In the genomic region with DNA sequence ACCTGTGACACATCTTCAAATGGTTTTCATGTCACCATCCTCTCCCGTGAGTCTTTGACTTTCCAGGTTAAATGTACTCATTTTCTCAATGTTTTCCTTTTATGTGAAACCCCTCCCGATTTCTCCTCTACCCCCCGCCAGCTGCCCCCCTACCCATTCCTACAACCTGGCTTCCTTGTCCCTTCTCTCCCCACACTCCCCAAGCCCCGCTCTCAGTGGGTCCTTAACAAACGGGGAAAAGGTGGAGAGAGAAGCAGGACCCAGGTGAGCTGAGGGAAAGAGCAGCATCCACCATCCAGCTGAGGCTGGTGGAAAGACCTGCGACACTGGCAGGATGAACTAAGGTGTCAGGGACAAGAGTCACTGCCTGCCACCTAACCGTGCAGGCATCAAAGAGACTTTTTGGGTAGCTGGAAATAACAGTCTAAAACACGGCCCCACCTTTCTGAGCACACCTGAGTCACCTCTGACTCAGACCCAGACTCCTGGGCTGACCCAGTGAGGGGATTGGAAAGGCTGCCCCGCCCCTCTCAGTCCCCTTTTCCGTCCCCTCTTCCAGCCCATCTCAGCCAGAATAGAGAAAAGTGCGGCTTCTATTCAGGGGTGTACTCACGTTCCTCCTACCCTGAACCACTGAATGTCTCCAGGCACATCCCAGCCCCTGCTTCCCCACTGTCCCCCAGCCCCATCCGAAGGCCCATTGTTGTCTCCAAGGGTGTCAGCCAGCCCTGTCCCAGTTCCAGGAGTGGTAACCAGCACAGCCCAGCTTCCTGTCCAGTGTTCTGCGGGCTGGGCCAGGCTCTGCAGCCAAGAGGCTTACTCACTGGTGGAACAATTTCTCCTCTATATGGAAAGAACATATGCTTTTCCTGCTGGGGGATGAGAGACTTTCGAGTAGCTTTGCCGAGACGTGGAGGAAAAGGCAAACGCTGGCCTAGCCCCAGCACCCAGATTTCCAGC, we compare ENCODE assay signal across 9 cellular contexts. TPM values are rescaled to one million over a fixed set of nuclear protein-coding genes. Genes with fewer than 3 reads are reported as not detected.
DNase-seq lines count a peak whose midpoint lies in the region; ATAC-seq and TF ChIP-seq lines count a peak whose summit lies in the region.
"Had no signal": no experiment of that assay in that cellular context is flagged by ENCODE, and none has a peak within 500 bp of the region (broad histone marks: within the 10 kb centered on the region; RNA-seq: fewer than 3 reads in every experiment).

No MANE protein-coding gene starts in this region.

- no peak for TF ChIP-seq CTCF in Calu3 (IDR thresholded peaks at IDR 0.05; ENCODE audit: unreplicated experiment)

- CTCF ChIA-PET in Calu3 (lab: Charles Lee), result interaction anchor here (0.5 to 1.5 kb wide), 6 partner anchors 10 to 141 kb away, joined by 3 to 5 read pairs (median 4); partner anchors contain the start of genes AEN and ISG20

- H3K27ac Mint-ChIP-seq in Calu3 (ENCODE audit: unreplicated experiment), result peak overlapping the region; percentile 81
- peak overlapping the region; percentile 45 for H3K27ac Mint-ChIP-seq in T-helper 17 cell

- peaks cover 34% of the 10 kb centered on the region for H3K4me1 Mint-ChIP-seq in Calu3 (ENCODE audit: low read depth, unreplicated experiment)
- peaks cover 27% of the 10 kb centered on the region for H3K4me1 Mint-ChIP-seq in T-helper 17 cell

- intact Hi-C loops in Calu3 (cut with micrococcal nuclease; ENCODE audit: unreplicated experiment) (loop anchor here (1.0 to 5.0 kb wide), 3 partner anchors 21 to 238 kb away; partner anchors contain the start of genes AEN and HAPLN3), sciatic nerve (cut with DNase I) (no loop called here)

- DNase-seq in Calu3 (peak; percentile 51), T-helper 17 cell (no peak), fibroblast of gingiva (ENCODE audit: low read depth) (peak; percentile 56), sciatic nerve (ENCODE audit: low spot score) (peak; percentile 56), UCSD-AML1 (lab: John Stamatoyannopoulos, UW; ENCODE audit: unreplicated experiment) (no peak)
- DNase-seq: NCI-H2081 treated with DMSO at 0.1 percent for 48 hours had no signal

- H3K9me3 ChIP-seq in T-helper 17 cell (ENCODE audit: control insufficient read depth, low read length, poor library complexity, severe bottlenecking), result no peaks in the 10 kb centered on the region

- peaks cover 17% of the 10 kb centered on the region for H3K36me3 Mint-ChIP-seq in Calu3 (ENCODE audit: insufficient read depth, unreplicated experiment)
- peaks cover 2% of the 10 kb centered on the region for H3K36me3 Mint-ChIP-seq in T-helper 17 cell (ENCODE audit: low read depth)

- ATAC-seq in T-helper 17 cell (no peak), sciatic nerve (peak; percentile 38), GM21526 (IDR thresholded peaks at IDR 0.05; ENCODE audit: low FRiP score, unreplicated experiment) (no peak), HG03457 (IDR thresholded peaks at IDR 0.05; ENCODE audit: unreplicated experiment) (no peak), GM21528 (IDR thresholded peaks at IDR 0.05; ENCODE audit: low FRiP score, unreplicated experiment) (no peak)

- H3K4me3 Mint-ChIP-seq in Calu3 (ENCODE audit: low read depth, unreplicated experiment) (peak overlapping the region; percentile 27), T-helper 17 cell (no peak overlapping the region)

- H3K27me3 Mint-ChIP-seq in Calu3 (ENCODE audit: unreplicated experiment), result no peaks in the 10 kb centered on the region
- no peaks in the 10 kb centered on the region for H3K27me3 Mint-ChIP-seq in T-helper 17 cell

- H3K9me3 Mint-ChIP-seq in Calu3 (ENCODE audit: low read depth, unreplicated experiment), result no peaks in the 10 kb centered on the region

- BruUV-seq in Calu3 (replicated peaks; lab: Mats Ljungman, UMichigan), result no TSS peak

RNA-seq across cellular contexts. Expression of gene ISG20, which starts 20.4 kb away (rescaled TPM):
- total RNA-seq in Calu3 (2022) (75.6 and 155 TPM in 2 replicates), T-helper 17 cell (100 to 1,000 TPM; 124 to 141 TPM), sciatic nerve (20.2 TPM)

RNA-seq across cellular contexts. Expression of gene AEN, which starts 38.1 kb away (rescaled TPM):
- total RNA-seq in Calu3 (2022), result 34.9 and 43.4 TPM in 2 replicates
- 10 to 100 TPM; 32.2 to 41.0 TPM for total RNA-seq in T-helper 17 cell
- total RNA-seq in sciatic nerve, result 10.7 TPM

Comparison
In these comparisons a context has a peak if more than half of its experiments do, and no peak if none do; other contexts are left out.
1. DNase-seq: peak in Calu3 (single experiment), fibroblast of gingiva (single experiment) and sciatic nerve (single experiment); none in T-helper 17 cell (0 of 3) and UCSD-AML1 (single experiment).